In the genomic region with DNA sequence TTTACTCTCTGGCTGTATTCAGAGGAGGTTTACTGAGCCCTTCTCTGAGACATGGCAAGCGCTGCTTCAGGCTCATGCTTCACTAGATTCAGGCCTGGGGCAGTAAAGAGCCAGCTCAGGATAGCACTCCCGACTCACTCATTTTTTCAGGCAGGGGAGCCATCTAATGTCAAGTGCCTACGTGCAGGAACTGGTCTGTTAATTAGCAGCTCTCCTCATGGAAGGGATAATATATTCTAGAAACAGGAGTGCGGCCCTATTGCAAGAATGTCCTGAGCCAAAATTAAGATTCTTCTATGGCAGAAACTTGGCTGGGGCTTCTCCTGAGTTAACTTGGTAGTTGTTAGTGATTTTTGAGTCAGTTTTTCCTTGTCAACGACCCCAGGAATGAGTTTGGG, we compare ENCODE assay signal across 1 cellular context.
TF ChIP-seq lines count a peak whose summit lies in the region.

No MANE protein-coding gene starts in this region.

TF ChIP-seq in HepG2, 621 proteins besides CTCF, POLR2A, EP300 and RAD21 (continued from another document):
- TF ChIP-seq, protein P1, sequence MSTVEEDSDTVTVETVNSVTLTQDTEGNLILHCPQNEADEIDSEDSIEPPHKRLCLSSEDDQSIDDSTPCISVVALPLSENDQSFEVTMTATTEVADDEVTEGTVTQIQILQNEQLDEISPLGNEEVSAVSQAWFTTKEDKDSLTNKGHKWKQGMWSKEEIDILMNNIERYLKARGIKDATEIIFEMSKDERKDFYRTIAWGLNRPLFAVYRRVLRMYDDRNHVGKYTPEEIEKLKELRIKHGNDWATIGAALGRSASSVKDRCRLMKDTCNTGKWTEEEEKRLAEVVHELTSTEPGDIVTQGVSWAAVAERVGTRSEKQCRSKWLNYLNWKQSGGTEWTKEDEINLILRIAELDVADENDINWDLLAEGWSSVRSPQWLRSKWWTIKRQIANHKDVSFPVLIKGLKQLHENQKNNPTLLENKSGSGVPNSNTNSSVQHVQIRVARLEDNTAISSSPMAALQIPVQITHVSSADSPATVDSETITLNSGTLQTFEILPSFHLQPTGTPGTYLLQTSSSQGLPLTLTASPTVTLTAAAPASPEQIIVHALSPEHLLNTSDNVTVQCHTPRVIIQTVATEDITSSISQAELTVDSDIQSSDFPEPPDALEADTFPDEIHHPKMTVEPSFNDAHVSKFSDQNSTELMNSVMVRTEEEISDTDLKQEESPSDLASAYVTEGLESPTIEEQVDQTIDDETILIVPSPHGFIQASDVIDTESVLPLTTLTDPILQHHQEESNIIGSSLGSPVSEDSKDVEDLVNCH (CRISPR knock-in tag; IDR thresholded peaks at IDR 0.05): no peak
- peak; percentile 30 for TF ChIP-seq STAG1 (CRISPR knock-in tag; IDR thresholded peaks at IDR 0.05)
